In genomic region chr9:136644343-136644592, GRCh38 we compare ENCODE assay signal across 3 cellular contexts.
TF ChIP-seq lines count a peak whose summit lies in the region.

No MANE protein-coding gene starts in this region.

TF ChIP-seq in A549, 52 proteins besides CTCF, POLR2A, EP300 and RAD21:
- no peak for TF ChIP-seq BHLHE40 (IDR thresholded peaks at IDR 0.05; ENCODE audit: low read depth, low read length)
- TF ChIP-seq ZNF302 (CRISPR knock-in tag; IDR thresholded peaks at IDR 0.05): no peak
- TF ChIP-seq GATA3 (IDR thresholded peaks at IDR 0.05; ENCODE audit: borderline replicate concordance): no peak
- peak; percentile 65 for TF ChIP-seq USF2 (IDR thresholded peaks at IDR 0.05)
- TF ChIP-seq HOXB5 (CRISPR knock-in tag; IDR thresholded peaks at IDR 0.05): no peak
- peak; percentile 84; the same call in 1 of the 2 replicates for TF ChIP-seq E2F6 (IDR thresholded peaks at IDR 0.05; ENCODE audit: borderline replicate concordance, low read depth)
- no peak for TF ChIP-seq HEYL (CRISPR knock-in tag; IDR thresholded peaks at IDR 0.05)
- TF ChIP-seq PBX3 (IDR thresholded peaks at IDR 0.05): no peak
- TF ChIP-seq EHMT2 (IDR thresholded peaks at IDR 0.05; ENCODE audit: low read depth): no peak
- no peak for TF ChIP-seq FOXS1 (CRISPR knock-in tag; IDR thresholded peaks at IDR 0.05)
- no peak for TF ChIP-seq MAZ (IDR thresholded peaks at IDR 0.05; ENCODE audit: borderline replicate concordance, low read depth, low read length)
- peak; percentile 91 for TF ChIP-seq MAX (IDR thresholded peaks at IDR 0.05)
TF ChIP-seq in A549: peak in this region for 3.

TF ChIP-seq in K562, 482 proteins besides CTCF, POLR2A, EP300 and RAD21 (continues in another document):
- TF ChIP-seq FOXP1 (CRISPR knock-in tag; IDR thresholded peaks at IDR 0.05): no peak
- TF ChIP-seq PHB2 (IDR thresholded peaks at IDR 0.05; ENCODE audit: low read depth): no peak
- peak; percentile 82 for TF ChIP-seq USF2 (CRISPR knock-in tag; IDR thresholded peaks at IDR 0.05)
- TF ChIP-seq MAX (CRISPR knock-in tag; IDR thresholded peaks at IDR 0.05): peak; percentile 84
- no peak for TF ChIP-seq AFF4 (CRISPR knock-in tag; IDR thresholded peaks at IDR 0.05)
- TF ChIP-seq MAFK (IDR thresholded peaks at IDR 0.05; ENCODE audit: low read length): no peak
- 0 out of 2 replicates have a peak, but pooled peaks have one; percentile 32 for TF ChIP-seq SAFB (IDR thresholded peaks at IDR 0.05; ENCODE audit: borderline replicate concordance, low read depth, low read length)
- 0 out of 2 replicates have a peak, but pooled peaks have one; percentile 11 for TF ChIP-seq ZNF445 (CRISPR knock-in tag; IDR thresholded peaks at IDR 0.05; ENCODE audit: low read depth)
- TF ChIP-seq E2F6 (IDR thresholded peaks at IDR 0.05; ENCODE audit: borderline replicate concordance in 1 of 2, extremely low read depth in 1 of 2, insufficient read depth in 1 of 2, insufficient read length in 1 of 2, low read depth in 1 of 2, low read length in 1 of 2, poor library complexity in 1 of 2, severe bottlenecking in 1 of 2): peak; percentile 72 to 83
- TF ChIP-seq FOXO4 (CRISPR knock-in tag; IDR thresholded peaks at IDR 0.05): no peak
- no peak for TF ChIP-seq CREB1 (IDR thresholded peaks at IDR 0.05)
- TF ChIP-seq CREB1 (CRISPR knock-in tag; IDR thresholded peaks at IDR 0.05): 0 out of 2 replicates have a peak, but pooled peaks have one; percentile 0
- peak; percentile 31; the same call in 1 of the 2 replicates for TF ChIP-seq RAD51 (IDR thresholded peaks at IDR 0.05; ENCODE audit: borderline replicate concordance, low read depth)
- TF ChIP-seq FIP1L1 (IDR thresholded peaks at IDR 0.05; ENCODE audit: low read depth, low read length, poor library complexity, severe bottlenecking): peak; percentile 25
- TF ChIP-seq JUN (IDR thresholded peaks at IDR 0.05; ENCODE audit: borderline replicate concordance, low read depth, low read length): 0 out of 2 replicates have a peak, but pooled peaks have one; percentile 44
- TF ChIP-seq JUN (CRISPR knock-in tag; IDR thresholded peaks at IDR 0.05; ENCODE audit: borderline replicate concordance): no peak
- 0 out of 2 replicates have a peak, but pooled peaks have one; percentile 13 for TF ChIP-seq HIVEP1 (CRISPR knock-in tag; IDR thresholded peaks at IDR 0.05)

TF ChIP-seq in HepG2, 621 proteins besides CTCF, POLR2A, EP300 and RAD21 (continues in another document):
- TF ChIP-seq HES4 (CRISPR knock-in tag; IDR thresholded peaks at IDR 0.05; ENCODE audit: borderline replicate concordance): peak; percentile 1; the same call in 1 of the 2 replicates
- TF ChIP-seq ZNF225 (CRISPR knock-in tag; IDR thresholded peaks at IDR 0.05): no peak
- TF ChIP-seq ZNF367 (CRISPR knock-in tag; IDR thresholded peaks at IDR 0.05; ENCODE audit: borderline replicate concordance): no peak
- TF ChIP-seq TBP (CRISPR knock-in tag; IDR thresholded peaks at IDR 0.05): no peak
- no peak for TF ChIP-seq RAD51 (IDR thresholded peaks at IDR 0.05; ENCODE audit: borderline replicate concordance)
- no peak for TF ChIP-seq NR2C2 (CRISPR knock-in tag; IDR thresholded peaks at IDR 0.05; ENCODE audit: borderline replicate concordance)
- TF ChIP-seq BCL3 (CRISPR knock-in tag; IDR thresholded peaks at IDR 0.05): peak; percentile 19; the same call in 1 of the 2 replicates
- no peak for TF ChIP-seq ZNF660 (CRISPR knock-in tag; IDR thresholded peaks at IDR 0.05; ENCODE audit: borderline replicate concordance, low read depth)
- TF ChIP-seq ZNF784 (CRISPR knock-in tag; IDR thresholded peaks at IDR 0.05; ENCODE audit: borderline replicate concordance): 0 out of 2 replicates have a peak, but pooled peaks have one; percentile 40
- TF ChIP-seq ZNF292 (CRISPR knock-in tag; IDR thresholded peaks at IDR 0.05; ENCODE audit: borderline replicate concordance, low read depth): no peak
- TF ChIP-seq MXI1 (IDR thresholded peaks at IDR 0.05; ENCODE audit: borderline replicate concordance, low read depth, low read length): 0 out of 3 replicates have a peak, but pooled peaks have one; percentile 46
- TF ChIP-seq MTERF4 (CRISPR knock-in tag; IDR thresholded peaks at IDR 0.05): peak; percentile 9; the same call in 1 of the 2 replicates
- no peak for TF ChIP-seq AKNA (CRISPR knock-in tag; IDR thresholded peaks at IDR 0.05; ENCODE audit: borderline replicate concordance)
- TF ChIP-seq CBFB (CRISPR knock-in tag; IDR thresholded peaks at IDR 0.05): no peak
- TF ChIP-seq ZFP91 (CRISPR knock-in tag; IDR thresholded peaks at IDR 0.05; ENCODE audit: borderline replicate concordance): no peak
- TF ChIP-seq HDAC2 (CRISPR knock-in tag; IDR thresholded peaks at IDR 0.05): no peak
- no peak for TF ChIP-seq KDM3A (CRISPR knock-in tag; IDR thresholded peaks at IDR 0.05; ENCODE audit: low read depth)
- 0 out of 2 replicates have a peak, but pooled peaks have one; percentile 44 for TF ChIP-seq CHCHD3 (CRISPR knock-in tag; IDR thresholded peaks at IDR 0.05)
- TF ChIP-seq ZNF556 (CRISPR knock-in tag; IDR thresholded peaks at IDR 0.05; ENCODE audit: borderline replicate concordance): no peak
- TF ChIP-seq ZNF136 (CRISPR knock-in tag; IDR thresholded peaks at IDR 0.05; ENCODE audit: low read depth): peak; percentile 60; the same call in 1 of the 2 replicates
- no peak for TF ChIP-seq SETDB1 (CRISPR knock-in tag; IDR thresholded peaks at IDR 0.05; ENCODE audit: borderline replicate concordance)
- TF ChIP-seq TFE3 (CRISPR knock-in tag; IDR thresholded peaks at IDR 0.05): no peak
- TF ChIP-seq SP4 (CRISPR knock-in tag; IDR thresholded peaks at IDR 0.05): 0 out of 2 replicates have a peak, but pooled peaks have one; percentile 16
- TF ChIP-seq SIX1 (CRISPR knock-in tag; IDR thresholded peaks at IDR 0.05; ENCODE audit: borderline replicate concordance): no peak
- TF ChIP-seq ZNF790 (CRISPR knock-in tag; IDR thresholded peaks at IDR 0.05; ENCODE audit: borderline replicate concordance): no peak
- no peak for TF ChIP-seq ZBTB42 (CRISPR knock-in tag; IDR thresholded peaks at IDR 0.05)
- no peak for TF ChIP-seq ZNF775 (CRISPR knock-in tag; IDR thresholded peaks at IDR 0.05; ENCODE audit: borderline replicate concordance)
- 0 out of 2 replicates have a peak, but pooled peaks have one; percentile 23 for TF ChIP-seq ZNF724P (CRISPR knock-in tag; IDR thresholded peaks at IDR 0.05; ENCODE audit: borderline replicate concordance)
- TF ChIP-seq ZNF619 (CRISPR knock-in tag; IDR thresholded peaks at IDR 0.05): no peak
- no peak for TF ChIP-seq ATF7 (IDR thresholded peaks at IDR 0.05)
- no peak for TF ChIP-seq ATF7 (CRISPR knock-in tag; IDR thresholded peaks at IDR 0.05)
- TF ChIP-seq HMGXB4 (CRISPR knock-in tag; IDR thresholded peaks at IDR 0.05; ENCODE audit: borderline replicate concordance in 1 of 2, low read depth in 1 of 2): no peak; a peak in 1 of 4 replicates
- no peak for TF ChIP-seq ZNF800 (CRISPR knock-in tag; IDR thresholded peaks at IDR 0.05)
- TF ChIP-seq ASH2L (IDR thresholded peaks at IDR 0.05; ENCODE audit: insufficient read length, low read depth, low read length): no peak
